In the genomic region with DNA sequence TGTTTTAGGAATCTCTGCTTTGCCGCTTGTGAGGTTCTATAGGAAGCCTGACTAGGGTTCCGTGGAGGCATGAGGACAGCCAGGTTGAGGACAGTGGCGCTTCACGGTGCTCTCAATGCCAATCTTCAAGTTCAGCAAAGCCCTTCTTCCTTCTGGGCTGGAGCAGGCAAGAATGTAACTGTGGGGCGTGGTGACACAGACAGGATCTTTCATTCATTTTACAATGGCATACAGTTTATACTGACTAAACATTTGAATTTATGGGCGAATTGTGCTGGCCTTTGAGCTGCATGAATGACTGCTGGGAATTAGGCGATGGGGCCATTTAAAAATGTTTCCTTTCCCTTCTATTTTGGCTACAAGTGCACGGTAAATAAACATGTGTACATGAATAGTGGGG, we compare ENCODE assay signal across 29 cellular contexts. TPM values are rescaled to one million over a fixed set of nuclear protein-coding genes. Genes with fewer than 3 reads are reported as not detected.
DNase-seq lines count a peak whose midpoint lies in the region; ATAC-seq, FAIRE-seq and TF ChIP-seq lines count a peak whose summit lies in the region.
"Had no signal": no experiment of that assay in that cellular context is flagged by ENCODE, and none has a peak within 500 bp of the region (broad histone marks: within the 10 kb centered on the region; RNA-seq: fewer than 3 reads in every experiment).

No MANE protein-coding gene starts in this region.

- H3K9me3 Mint-ChIP-seq in neural crest cell, result no peaks in the 10 kb centered on the region
- H3K9me3 Mint-ChIP-seq: CD4-positive, alpha-beta T cell; CD8-positive, alpha-beta memory T cell had no signal

- no peak overlapping the region for H3K27ac Mint-ChIP-seq in neural crest cell (ENCODE audit: unreplicated experiment)
- H3K27ac Mint-ChIP-seq: CD14-positive monocyte; CD4-positive, alpha-beta T cell; CD8-positive, alpha-beta memory T cell had no signal

- peak overlapping the region; percentile 31 for H3K4me3 Mint-ChIP-seq in neural crest cell
- H3K4me3 Mint-ChIP-seq: CD4-positive, alpha-beta T cell; CD8-positive, alpha-beta memory T cell had no signal

- H3F3A ChIP-seq in PC-3 (ENCODE audit: low read length, unreplicated experiment), result no peaks in the 10 kb centered on the region

- no peaks in the 10 kb centered on the region for H3K9me3 ChIP-seq in PC-3 (ENCODE audit: low read length)
- no peaks in the 10 kb centered on the region for H3K9me3 ChIP-seq in keratinocyte (ENCODE audit: control insufficient read depth, low read depth, low read length)
- H3K9me3 ChIP-seq: A549, BE2C had no signal

- ATAC-seq in PC-3 (peak; percentile 16; the same call in 1 of the 2 replicates), GM18909 (IDR thresholded peaks at IDR 0.05; ENCODE audit: poor library complexity, unreplicated experiment) (no peak), HG03097 (IDR thresholded peaks at IDR 0.05; ENCODE audit: low FRiP score, unreplicated experiment) (no peak)
- ATAC-seq: A549 had no signal

- peaks cover 14% of the 10 kb centered on the region for H3K4me1 Mint-ChIP-seq in neural crest cell
- H3K4me1 Mint-ChIP-seq: CD8-positive, alpha-beta memory T cell had no signal

- H3K4me2 ChIP-seq in PC-3 (ENCODE audit: low read length) (no peak overlapping the region), keratinocyte (ENCODE audit: control insufficient read depth, extremely low read depth, insufficient read depth, low read depth, low read length) (no peak overlapping the region)
- H3K4me2 ChIP-seq: A549; BLaER1 treated with 17β-estradiol and CSF1 and Interleukin-3, amounts not matched to agents 10 nM and 100 nM had no signal

- BruUV-seq in PC-3 (replicated peaks; lab: Mats Ljungman, UMichigan), result no TSS peak

- intact Hi-C loops in PC-3 (cut with micrococcal nuclease), result loop anchor here (10.0 kb wide), 2 partner anchors 73 to 123 kb away; no protein-coding TSS in a partner anchor

- peaks cover 3% of the 10 kb centered on the region; the same call in 1 of the 2 replicates for H3K4me1 ChIP-seq in PC-3 (ENCODE audit: insufficient read depth, low read length)
- H3K4me1 ChIP-seq in keratinocyte (ENCODE audit: control insufficient read depth, extremely low read depth, insufficient read depth, low read length), result peaks cover 14% of the 10 kb centered on the region
- H3K4me1 ChIP-seq: A549, BE2C had no signal

- no peak for FAIRE-seq in keratinocyte (lab: Jason Lieb, UNC)
- FAIRE-seq: A549, GM12891, GM18507, H1 had no signal

- peaks cover 15% of the 10 kb centered on the region for H3K79me2 ChIP-seq in PC-3 (ENCODE audit: low read length)
- H3K79me2 ChIP-seq in keratinocyte (ENCODE audit: control insufficient read depth, insufficient read depth, low read length), result peaks cover 11% of the 10 kb centered on the region

- H3K27ac ChIP-seq in PC-3 (ENCODE audit: low read length), result no peak overlapping the region
- no peak overlapping the region for H3K27ac ChIP-seq in keratinocyte (ENCODE audit: control insufficient read depth, insufficient read depth, low read length)
- H3K27ac ChIP-seq: A549; BLaER1 treated with 17β-estradiol and CSF1 and Interleukin-3, amounts not matched to agents 10 nM and 100 nM; GM23248 had no signal

- peaks cover 58% of the 10 kb centered on the region for H3K27me3 Mint-ChIP-seq in neural crest cell (ENCODE audit: low read depth)

- CTCF ChIA-PET in PC-3 (lab: Charles Lee), result no interaction called here

- H3K36me3 ChIP-seq in PC-3 (ENCODE audit: low read depth, low read length) (no peaks in the 10 kb centered on the region), keratinocyte (ENCODE audit: control insufficient read depth in 2 of 2, extremely low read depth in 1 of 2, insufficient read depth in 2 of 2, low read length in 2 of 2) (no peaks in the 10 kb centered on the region)
- H3K36me3 ChIP-seq: BE2C; BLaER1 treated with 17β-estradiol and CSF1 and Interleukin-3, amounts not matched to agents 10 nM and 100 nM had no signal

- peak; percentile 0 for DNase-seq in LoVo (ENCODE audit: low spot score)
- DNase-seq in PC-3, result no peak
- DNase-seq in keratinocyte (ENCODE audit: low read depth, low spot score), result no peak
- DNase-seq in neural crest cell (ENCODE audit: low read depth, low spot score), result no peak
- no peak for DNase-seq in NCI-H524 (lab: John Stamatoyannopoulos, UW)
- no peak for DNase-seq in NCI-H1417 treated with DMSO at 0.1 percent for 48 hours (lab: John Stamatoyannopoulos, UW)
- DNase-seq: 8988T; ACHN; AML-193; BE2C; Calu3; CD4-positive, alpha-beta T cell; CD8-positive, alpha-beta memory T cell; COR-L47; DMS53; DMS79 treated with DMSO at 0.1 percent for 48 hours; GF-D8; GM23248; H7; HCEC 1CT had no signal

- no peaks in the 10 kb centered on the region for H3K27me3 ChIP-seq in PC-3 (ENCODE audit: low read length)
- H3K27me3 ChIP-seq in keratinocyte (ENCODE audit: control insufficient read depth, extremely low read depth, insufficient read depth, low read length), result no peaks in the 10 kb centered on the region

- POLR2A ChIA-PET in PC-3 (lab: Charles Lee; ENCODE audit: unreplicated experiment), result no interaction called here

- H3K9me1 ChIP-seq in keratinocyte (ENCODE audit: control insufficient read depth, extremely low read depth, insufficient read depth, low read length), result no peaks in the 10 kb centered on the region

- no peaks in the 10 kb centered on the region for H3K36me3 Mint-ChIP-seq in neural crest cell (ENCODE audit: low read depth)
- H3K36me3 Mint-ChIP-seq: CD14-positive monocyte; CD8-positive, alpha-beta memory T cell had no signal

- dilution Hi-C loops in keratinocyte (cut with MboI; ENCODE audit: extremely low pct_ligation_motif_present, low sequenced_read_pairs), result no loop called here

- H3K4me3 ChIP-seq in PC-3 (ENCODE audit: low read length) (no peak overlapping the region), keratinocyte (ENCODE audit: control insufficient read depth in 2 of 3, extremely low read depth in 1 of 3, insufficient read depth in 2 of 3, low read depth in 1 of 3, low read length in 3 of 3) (no peak overlapping the region)
- H3K4me3 ChIP-seq: A549; BLaER1 treated with 17β-estradiol and CSF1 and Interleukin-3, amounts not matched to agents 10 nM and 100 nM; GM23248 had no signal

- TF ChIP-seq CTCF in PC-3 (conservative IDR thresholded peaks at IDR 0.05; ENCODE audit: low read depth, low read length) (no peak), keratinocyte (optimal IDR thresholded peaks at IDR 0.05 in 1 of 3, IDR thresholded peaks at IDR 0.05 in 1 of 3, conservative IDR thresholded peaks at IDR 0.05 in 1 of 3; ENCODE audit: extremely low read depth in 1 of 3, insufficient read depth in 2 of 3, low read length in 3 of 3) (no peak), neural crest cell (conservative IDR thresholded peaks at IDR 0.05) (no peak)

- H2AFZ ChIP-seq in PC-3 (ENCODE audit: low read length), result no peak overlapping the region
- H2AFZ ChIP-seq in keratinocyte (ENCODE audit: control insufficient read depth, low read length), result peak overlapping the region; percentile 47
- H2AFZ ChIP-seq: GM23248 had no signal

- no peaks in the 10 kb centered on the region for H3K9me2 ChIP-seq in PC-3 (replicated peaks; ENCODE audit: low read length)

- H3K9ac ChIP-seq in PC-3 (ENCODE audit: low read length) (no peak overlapping the region), keratinocyte (ENCODE audit: control insufficient read depth, extremely low read depth, insufficient read depth, low read length) (no peak overlapping the region)
- H3K9ac ChIP-seq: BLaER1 treated with 17β-estradiol and CSF1 and Interleukin-3, amounts not matched to agents 10 nM and 100 nM; GM23248 had no signal

- H4K20me1 ChIP-seq in PC-3 (ENCODE audit: low read length), result no peaks in the 10 kb centered on the region
- H4K20me1 ChIP-seq in keratinocyte (ENCODE audit: control insufficient read depth, extremely low read depth, insufficient read depth, low read length), result no peaks in the 10 kb centered on the region
- H4K20me1 ChIP-seq: BLaER1 treated with 17β-estradiol and CSF1 and Interleukin-3, amounts not matched to agents 10 nM and 100 nM had no signal

RNA-seq across cellular contexts. Expression of a gene that starts 2.9 kb away (rescaled TPM):
- 4.9 and 5.6 TPM in 2 replicates for total RNA-seq in PC-3 (2014; rRNA removed)
- polyA plus RNA-seq in keratinocyte, result 3.6 to 5.4 TPM (median 3.7 TPM) in 3 replicates
- polyA plus RNA-seq in keratinocyte (2011; ENCODE audit: low read depth), result 3.3 TPM
- 1.8 and 2.3 TPM in 2 replicates for polyA plus RNA-seq in keratinocyte (2011; cell fraction: cytosol; rRNA removed)
- 11.5 and 12.4 TPM in 2 replicates for polyA plus RNA-seq in keratinocyte (2011; cell fraction: nucleus; rRNA removed)
- 2.5 and 5.1 TPM in 2 replicates for polyA plus RNA-seq in keratinocyte (2012; ENCODE audit: low replicate concordance)
- polyA minus RNA-seq in keratinocyte, result 6.2 to 10.9 TPM (median 7.4 TPM) in 3 replicates
- polyA minus RNA-seq in keratinocyte (2011; cell fraction: cytosol; rRNA and poly(A)+ RNA removed), result 2.9 TPM
- polyA minus RNA-seq in keratinocyte (2011; cell fraction: nucleus; rRNA and poly(A)+ RNA removed), result 7.9 and 14.3 TPM in 2 replicates
- 10.7 TPM in 2 replicates for total RNA-seq in neural crest cell
- total RNA-seq: G401 had no signal
- polyA plus RNA-seq: CD8-positive, alpha-beta memory T cell had no signal
